ENCODE assay signal across 23 cellular contexts in the genomic region with DNA sequence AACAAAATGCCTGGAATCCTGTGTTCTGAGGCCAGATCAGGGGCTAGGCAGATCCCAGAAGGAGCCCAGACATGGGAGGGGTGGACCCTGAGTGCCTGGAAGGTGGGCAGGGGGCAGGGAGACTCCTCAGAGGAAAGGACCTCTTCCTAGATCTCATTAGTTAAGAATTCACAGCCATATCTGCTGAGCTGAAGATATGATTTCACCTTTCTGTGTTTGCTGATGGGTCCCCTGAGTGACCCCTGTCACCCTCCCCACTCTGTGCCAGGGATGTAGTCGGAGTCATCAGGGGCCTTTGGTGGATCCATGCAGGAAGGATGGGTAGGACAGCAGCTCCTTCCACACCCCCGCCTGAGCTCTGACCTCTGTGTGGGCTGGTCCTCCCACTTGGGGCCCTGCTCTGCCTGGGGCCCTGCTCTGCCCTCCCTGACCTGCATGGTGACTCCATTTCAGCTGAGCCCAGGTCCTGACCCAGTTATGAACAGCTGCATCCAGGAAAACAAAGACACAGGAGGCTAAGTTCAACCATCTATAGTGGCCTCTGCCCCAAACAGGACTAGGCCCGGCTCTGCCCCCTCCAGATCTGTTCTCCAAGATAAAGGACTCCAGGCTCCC. TPM values are rescaled to one million over a fixed set of nuclear protein-coding genes. Genes with fewer than 3 reads are reported as not detected.
DNase-seq lines count a peak whose midpoint lies in the region; ATAC-seq and TF ChIP-seq lines count a peak whose summit lies in the region.
"Had no signal": no experiment of that assay in that cellular context is flagged by ENCODE, and none has a peak within 500 bp of the region (broad histone marks: within the 10 kb centered on the region; RNA-seq: fewer than 3 reads in every experiment).

No MANE protein-coding gene starts in this region.

- no peaks in the 10 kb centered on the region for H4K20me1 ChIP-seq in SK-N-SH (ENCODE audit: insufficient read depth)
- H4K20me1 ChIP-seq in Karpas-422 (ENCODE audit: insufficient read depth, low read depth, low read length) = no peaks in the 10 kb centered on the region

- no peaks in the 10 kb centered on the region for H3K9me3 Mint-ChIP-seq in activated naive CD4-positive, alpha-beta T cell treated with anti-CD3 and anti-CD28 coated beads, Interleukin-2, amount 10 ng/mL, durations not matched to agents 7 days and 5 days
- H3K9me3 Mint-ChIP-seq: CD14-positive monocyte had no signal

- H3K79me2 ChIP-seq in SK-N-SH (ENCODE audit: insufficient read depth) (no peaks in the 10 kb centered on the region), Karpas-422 (ENCODE audit: low read length) (no peaks in the 10 kb centered on the region)

- no peak for DNase-seq in SK-N-SH
- DNase-seq in RWPE1 (ENCODE audit: low spot score) = no peak
- DNase-seq in Karpas-422 = no peak
- no peak for DNase-seq in activated naive CD4-positive, alpha-beta T cell treated with anti-CD3 and anti-CD28 coated beads, Interleukin-2, amount 10 ng/mL, durations not matched to agents 7 days and 5 days
- DNase-seq: AML-193; DND-41; KBM-7; MV-4-11; NCI-H1417; NCI-H187; NCI-H2107; NCI-H510A; NCI-H748 treated with DMSO at 0.1 percent for 48 hours; NK-92 treated with Interleukin-12 subunit alpha and Interleukin-12 subunit beta, amount 100 ng/mL, for 24 hours; OCI-M1; SHP77 treated with DMSO at 0.1 percent for 48 hours had no signal

- no peaks in the 10 kb centered on the region for H3K36me3 Mint-ChIP-seq in activated naive CD4-positive, alpha-beta T cell treated with anti-CD3 and anti-CD28 coated beads, Interleukin-2, amount 10 ng/mL, durations not matched to agents 7 days and 5 days

- H3K36me3 ChIP-seq in SK-N-SH (replicated peaks in 1 of 2; ENCODE audit: control insufficient read depth in 1 of 2, insufficient read depth in 2 of 2, low read length in 1 of 2) (no peaks in the 10 kb centered on the region), neutrophil (no peaks in the 10 kb centered on the region), Karpas-422 (ENCODE audit: insufficient read depth, low read length) (no peaks in the 10 kb centered on the region)
- H3K36me3 ChIP-seq: HAP-1 had no signal

- no peak overlapping the region for H3K27ac Mint-ChIP-seq in activated naive CD4-positive, alpha-beta T cell treated with anti-CD3 and anti-CD28 coated beads, Interleukin-2, amount 10 ng/mL, durations not matched to agents 7 days and 5 days

- TF ChIP-seq EP300 in SK-N-SH (IDR thresholded peaks at IDR 0.05; ENCODE audit: borderline replicate concordance in 1 of 2, low read depth in 1 of 2, low read length in 1 of 2) = no peak

- no peaks in the 10 kb centered on the region for H3F3A ChIP-seq in SK-N-SH (replicated peaks; ENCODE audit: insufficient read depth)

- H3K4me1 Mint-ChIP-seq in activated naive CD4-positive, alpha-beta T cell treated with anti-CD3 and anti-CD28 coated beads, Interleukin-2, amount 10 ng/mL, durations not matched to agents 7 days and 5 days = peaks cover 1% of the 10 kb centered on the region

- peaks cover 39% of the 10 kb centered on the region for H3K27me3 Mint-ChIP-seq in activated naive CD4-positive, alpha-beta T cell treated with anti-CD3 and anti-CD28 coated beads, Interleukin-2, amount 10 ng/mL, durations not matched to agents 7 days and 5 days

- H3K4me2 ChIP-seq in SK-N-SH (no peak overlapping the region), Karpas-422 (ENCODE audit: low read depth, low read length, poor library complexity, severe bottlenecking) (no peak overlapping the region)

- CTCF ChIA-PET in SK-N-SH (lab: Yijun Ruan, JAX) (interaction anchor here (0.9 to 1.8 kb wide), 3 partner anchors 14 to 300 kb away, joined by 3 to 4 read pairs (median 4); no protein-coding TSS in a partner anchor), RWPE1 (lab: Yijun Ruan, JAX) (interaction anchor here (1.3 to 1.6 kb wide), 2 partner anchors 106 to 300 kb away, joined by 3 to 6 read pairs; no protein-coding TSS in a partner anchor)
- CTCF ChIA-PET in activated naive CD4-positive, alpha-beta T cell treated with anti-CD3 and anti-CD28 coated beads, Interleukin-2, amount 10 ng/mL, durations not matched to agents 7 days and 5 days (lab: Charles Lee) = interaction anchor here (0.7 to 1.2 kb wide), 3 partner anchors 107 to 299 kb away, joined by 3 to 4 read pairs (median 3); no protein-coding TSS in a partner anchor

- H3K9me2 ChIP-seq in SK-N-SH (no peaks in the 10 kb centered on the region), Karpas-422 (replicated peaks; ENCODE audit: insufficient read depth, low read length) (no peaks in the 10 kb centered on the region)

- TF ChIP-seq CTCF in SK-N-SH (IDR thresholded peaks at IDR 0.05) (no peak), RWPE1 (conservative IDR thresholded peaks at IDR 0.05; ENCODE audit: low read depth) (no peak), neutrophil (IDR thresholded peaks at IDR 0.05) (no peak)

- 92% methylated on average over 2 of the region's 3 CpGs for WGBS in SK-N-SH (ENCODE audit: low lambda C conversion rate)

- H2AFZ ChIP-seq in SK-N-SH (ENCODE audit: low read depth) (peak overlapping the region; percentile 60; the same call in 1 of the 2 replicates), Karpas-422 (ENCODE audit: low read length) (no peak overlapping the region)

- POLR2A ChIA-PET in SK-N-SH (lab: Yijun Ruan, JAX) (no interaction called here), RWPE1 (lab: Yijun Ruan, JAX; ENCODE audit: low non-redundant PET) (no interaction called here)

- H3K4me1 ChIP-seq in SK-N-SH (ENCODE audit: control insufficient read depth in 1 of 2, insufficient read depth in 2 of 2, low read depth in 1 of 2, low read length in 1 of 2) (peaks cover 0 to 5% of the 10 kb centered on the region in 2 experiments; a peak in 1 of 4 replicates), neutrophil (ENCODE audit: control insufficient read depth in 1 of 2, insufficient read depth in 1 of 2, low read depth in 1 of 2, low read length in 1 of 2) (peaks cover 51 to 59% of the 10 kb centered on the region in 2 experiments), Karpas-422 (ENCODE audit: low read length) (peaks cover 18% of the 10 kb centered on the region)

- H3K27me3 ChIP-seq in SK-N-SH (ENCODE audit: insufficient read depth) = no peaks in the 10 kb centered on the region
- no peaks in the 10 kb centered on the region for H3K27me3 ChIP-seq in neutrophil
- H3K27me3 ChIP-seq in Karpas-422 (ENCODE audit: low read length) = no peaks in the 10 kb centered on the region

- H3K9me3 ChIP-seq in SK-N-SH (no peaks in the 10 kb centered on the region; the same call in 1 of the 2 replicates), neutrophil (no peaks in the 10 kb centered on the region), Karpas-422 (ENCODE audit: low read length) (no peaks in the 10 kb centered on the region)
- H3K9me3 ChIP-seq: HAP-1 had no signal

- H3K4me3 Mint-ChIP-seq in activated naive CD4-positive, alpha-beta T cell treated with anti-CD3 and anti-CD28 coated beads, Interleukin-2, amount 10 ng/mL, durations not matched to agents 7 days and 5 days = no peak overlapping the region

- H3K9ac ChIP-seq in SK-N-SH = no peak overlapping the region
- H3K9ac ChIP-seq in Karpas-422 (ENCODE audit: low read length) = no peak overlapping the region

- H3K4me3 ChIP-seq in SK-N-SH (ENCODE audit: low read depth in 2 of 2, low read length in 1 of 2) (no peak overlapping the region), neutrophil (ENCODE audit: low read depth in 1 of 2, low read length in 1 of 2) (no peak overlapping the region), Karpas-422 (ENCODE audit: low read length) (no peak overlapping the region)
- H3K4me3 ChIP-seq: HAP-1 had no signal

- ATAC-seq in SK-N-SH treated with all-trans-retinoic acid at 6 μM for 48 hours = no peak
- peak; percentile 24 for ATAC-seq in esophagus mucosa
- no peak for ATAC-seq in HG02610 (IDR thresholded peaks at IDR 0.05; ENCODE audit: unreplicated experiment)

- no peak for TF ChIP-seq RAD21 in SK-N-SH (IDR thresholded peaks at IDR 0.05; ENCODE audit: low read length)

- no peak overlapping the region for H3K27ac ChIP-seq in SK-N-SH (ENCODE audit: low read depth in 2 of 2, low read length in 1 of 2)
- peak overlapping the region; percentile 37 for H3K27ac ChIP-seq in RWPE1
- peak overlapping the region; percentile 92 for H3K27ac ChIP-seq in neutrophil
- no peak overlapping the region for H3K27ac ChIP-seq in Karpas-422 (ENCODE audit: low read length)
- H3K27ac ChIP-seq: 22Rv1 had no signal

TF ChIP-seq in SK-N-SH, 30 proteins besides CTCF, POLR2A, EP300 and RAD21 (continues in another document):
- no peak for TF ChIP-seq MEF2A (IDR thresholded peaks at IDR 0.05; ENCODE audit: borderline replicate concordance, low read depth)
- TF ChIP-seq SMC3 (IDR thresholded peaks at IDR 0.05; ENCODE audit: low read depth, low read length) = no peak

TF ChIP-seq in SK-N-SH treated with all-trans-retinoic acid at 6 μM for 48 hours, 23 proteins besides CTCF, POLR2A, EP300 and RAD21 (continues in another document):
- TF ChIP-seq ZNF8 (CRISPR knock-in tag; IDR thresholded peaks at IDR 0.05) = no peak
- no peak for TF ChIP-seq ZFP30 (CRISPR knock-in tag; IDR thresholded peaks at IDR 0.05)
- TF ChIP-seq, protein P1, sequence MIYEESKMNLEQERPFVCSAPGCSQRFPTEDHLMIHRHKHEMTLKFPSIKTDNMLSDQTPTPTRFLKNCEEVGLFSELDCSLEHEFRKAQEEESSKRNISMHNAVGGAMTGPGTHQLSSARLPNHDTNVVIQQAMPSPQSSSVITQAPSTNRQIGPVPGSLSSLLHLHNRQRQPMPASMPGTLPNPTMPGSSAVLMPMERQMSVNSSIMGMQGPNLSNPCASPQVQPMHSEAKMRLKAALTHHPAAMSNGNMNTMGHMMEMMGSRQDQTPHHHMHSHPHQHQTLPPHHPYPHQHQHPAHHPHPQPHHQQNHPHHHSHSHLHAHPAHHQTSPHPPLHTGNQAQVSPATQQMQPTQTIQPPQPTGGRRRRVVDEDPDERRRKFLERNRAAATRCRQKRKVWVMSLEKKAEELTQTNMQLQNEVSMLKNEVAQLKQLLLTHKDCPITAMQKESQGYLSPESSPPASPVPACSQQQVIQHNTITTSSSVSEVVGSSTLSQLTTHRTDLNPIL (CRISPR knock-in tag; IDR thresholded peaks at IDR 0.05; ENCODE audit: low read depth) = no peak
- no peak for TF ChIP-seq GLIS3 (CRISPR knock-in tag; IDR thresholded peaks at IDR 0.05)

RNA-seq across cellular contexts. Expression of gene DAPK2, which starts 5.5 kb away (rescaled TPM):
- polyA plus RNA-seq in SK-N-SH (2012; rRNA removed) = 1.2 and 1.4 TPM in 2 replicates
- 0.63 and 0.94 TPM in 2 replicates for polyA plus RNA-seq in SK-N-SH (2012; cell fraction: cytosol; rRNA removed)
- 3.1 and 3.7 TPM in 2 replicates for polyA plus RNA-seq in SK-N-SH (2012; cell fraction: nucleus; rRNA removed)
- total RNA-seq in esophagus mucosa = 9.6 TPM
- 40.4 and 56.4 TPM in 2 replicates for total RNA-seq in Karpas-422 (2014; rRNA removed; shearing (Covaris generic); ENCODE audit: low replicate concordance)

RNA-seq across cellular contexts. Expression of gene CIAO2A, which starts 41.9 kb away (rescaled TPM):
- 53.0 and 65.3 TPM in 2 replicates for polyA plus RNA-seq in SK-N-SH (2012; rRNA removed)
- 76.9 and 96.9 TPM in 2 replicates for polyA plus RNA-seq in SK-N-SH (2012; cell fraction: cytosol; rRNA removed)
- 16.5 and 20.9 TPM in 2 replicates for polyA plus RNA-seq in SK-N-SH (2012; cell fraction: nucleus; rRNA removed)
- 25.6 TPM for total RNA-seq in esophagus mucosa
- 106 and 129 TPM in 2 replicates for total RNA-seq in Karpas-422 (2014; rRNA removed; shearing (Covaris generic); ENCODE audit: low replicate concordance)

RNA-seq across cellular contexts. Expression of gene SNX1, which starts 44.0 kb away (rescaled TPM):
- 80.7 and 95.7 TPM in 2 replicates for polyA plus RNA-seq in SK-N-SH (2012; rRNA removed)
- 80.3 and 80.8 TPM in 2 replicates for polyA plus RNA-seq in SK-N-SH (2012; cell fraction: cytosol; rRNA removed)
- 172 and 256 TPM in 2 replicates for polyA plus RNA-seq in SK-N-SH (2012; cell fraction: nucleus; rRNA removed)
- total RNA-seq in esophagus mucosa = 76.6 TPM
- 52.0 and 55.5 TPM in 2 replicates for total RNA-seq in Karpas-422 (2014; rRNA removed; shearing (Covaris generic); ENCODE audit: low replicate concordance)

Comparison
In these comparisons a context has a peak if more than half of its experiments do, and no peak if none do; other contexts are left out.
1. H3K27ac ChIP-seq: peak in RWPE1 (single experiment) and neutrophil (single experiment); none in SK-N-SH (0 of 2) and Karpas-422 (single experiment).